Comparison of ENCODE assay signal across 1 cellular context in the genomic region with DNA sequence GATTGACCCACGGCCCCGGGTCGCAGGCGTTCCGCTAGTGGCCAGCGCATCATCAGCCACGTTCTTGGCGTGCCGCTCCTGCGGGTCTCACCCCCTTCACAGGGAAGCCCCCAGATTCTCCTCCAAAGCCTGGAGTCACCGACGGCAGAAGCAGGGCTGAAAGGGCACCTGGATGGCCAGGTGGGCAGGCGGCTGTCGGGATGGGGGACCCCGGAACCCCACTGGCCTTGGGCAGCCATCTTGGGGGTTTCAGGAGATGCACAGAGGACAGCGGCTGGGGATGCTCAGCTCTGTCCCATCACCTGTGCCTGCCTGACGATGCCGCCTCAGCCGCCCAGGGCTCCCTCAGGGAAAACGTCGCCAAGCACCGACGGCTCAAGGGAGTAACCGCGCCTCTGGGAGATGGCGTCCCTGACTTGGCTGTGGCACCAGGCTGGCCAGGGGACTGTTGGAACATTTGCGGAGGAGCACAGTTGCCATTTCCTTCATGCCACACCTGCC.
TF ChIP-seq lines count a peak whose summit lies in the region.

No MANE protein-coding gene starts in this region.

TF ChIP-seq in GM12891, 5 proteins besides CTCF, POLR2A, EP300 and RAD21:
- TF ChIP-seq PAX5 (IDR thresholded peaks at IDR 0.05; ENCODE audit: insufficient read depth, low read length, severe bottlenecking): no peak
- no peak for TF ChIP-seq POLR2AphosphoS5 (IDR thresholded peaks at IDR 0.05; ENCODE audit: low read depth, low read length)
- no peak for TF ChIP-seq POU2F2 (IDR thresholded peaks at IDR 0.05; ENCODE audit: low read depth, low read length)
- TF ChIP-seq TAF1 (IDR thresholded peaks at IDR 0.05; ENCODE audit: low read depth, low read length): no peak
- TF ChIP-seq SPI1 (IDR thresholded peaks at IDR 0.05; ENCODE audit: low read depth, low read length): no peak
TF ChIP-seq in GM12891: peak in this region for 0.
